Comparison of ENCODE assay signal across 9 cellular contexts in the genomic region with DNA sequence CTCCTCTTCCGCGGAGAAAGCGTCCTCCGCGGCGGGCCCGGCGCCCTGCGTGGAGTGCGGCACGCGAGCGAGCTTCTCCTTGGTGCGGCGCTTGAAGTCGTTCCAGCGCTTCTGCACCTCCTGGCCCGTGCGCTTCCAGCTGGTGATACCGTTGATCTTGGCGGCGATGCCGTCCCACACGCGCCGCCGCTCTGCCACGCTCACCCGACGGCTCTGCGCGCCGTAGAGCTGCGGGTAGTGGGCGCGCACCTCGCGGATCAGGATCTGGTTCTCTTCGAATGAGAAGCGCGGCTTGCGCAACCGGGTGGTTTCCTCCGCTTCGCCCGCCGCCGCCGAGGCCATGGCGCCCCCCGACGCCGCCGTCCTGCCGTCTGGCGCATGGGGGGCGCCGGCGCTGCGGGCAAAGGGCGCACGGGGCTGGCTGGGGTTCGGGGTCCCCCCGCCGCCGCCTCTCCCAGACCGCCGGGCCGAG. TPM values are rescaled to one million over a fixed set of nuclear protein-coding genes. Genes with fewer than 3 reads are reported as not detected.
DNase-seq lines count a peak whose midpoint lies in the region; ATAC-seq and TF ChIP-seq lines count a peak whose summit lies in the region.
"Had no signal": no experiment of that assay in that cellular context is flagged by ENCODE, and none has a peak within 500 bp of the region (broad histone marks: within the 10 kb centered on the region; RNA-seq: fewer than 3 reads in every experiment).

No MANE protein-coding gene starts in this region.

- no peaks in the 10 kb centered on the region for H3K27me3 ChIP-seq in OCI-LY1 (ENCODE audit: insufficient read depth, low read length)
- H3K27me3 ChIP-seq in thoracic aorta (replicated peaks; ENCODE audit: insufficient read depth) = no peaks in the 10 kb centered on the region

- no peak overlapping the region for H3K4me3 Mint-ChIP-seq in activated T-helper 1 cell treated with anti-CD3 and anti-CD28 coated beads, Interleukin-12 subunit alpha, Interleukin-12 subunit beta, Interleukin-2, Interleukin-4 antibody, amounts not matched to agents 30 ng/mL and 10 ng/mL and 1 ng/mL, durations not matched to agents 14 hours and 24 hours and 36 hours

- intact Hi-C loops in lower leg skin (cut with DNase I; ENCODE audit: low total_unique reads) = no loop called here
- intact Hi-C loops in activated T-helper 1 cell treated with anti-CD3 and anti-CD28 coated beads, Interleukin-12 subunit alpha, Interleukin-12 subunit beta, Interleukin-2, Interleukin-4 antibody, amounts not matched to agents 30 ng/mL and 10 ng/mL and 1 ng/mL, durations not matched to agents 14 hours and 24 hours and 36 hours (cut with micrococcal nuclease) = loop anchor here (5.0 kb wide), 2 partner anchors 116 to 724 kb away; a partner anchor contains a TSS

- TF ChIP-seq POLR2A in lower leg skin (IDR thresholded peaks at IDR 0.05) = no peak

- H3K9me3 ChIP-seq in OCI-LY1 (ENCODE audit: low read length) = no peaks in the 10 kb centered on the region
- H3K9me3 ChIP-seq in thoracic aorta = no peaks in the 10 kb centered on the region

- H3K27ac ChIP-seq in OCI-LY1 (ENCODE audit: low read depth, low read length, poor library complexity, severe bottlenecking) (no peak overlapping the region), caudate nucleus (ENCODE audit: low read depth, low read length) (peak overlapping the region; percentile 16), thoracic aorta (no peak overlapping the region)

- peaks cover 17% of the 10 kb centered on the region for H3K4me1 ChIP-seq in OCI-LY1 (ENCODE audit: insufficient read depth, low read length, severe bottlenecking)
- H3K4me1 ChIP-seq in thoracic aorta (ENCODE audit: control insufficient read depth in 1 of 2, low read depth in 2 of 2) = peaks cover 6 to 21% of the 10 kb centered on the region in 2 donors

- ATAC-seq in thoracic aorta (ENCODE audit: insufficient number of reproducible peaks, low FRiP score, low read depth) (no peak), GM19397 (IDR thresholded peaks at IDR 0.05; ENCODE audit: unreplicated experiment) (no peak), GM21723 (IDR thresholded peaks at IDR 0.05; ENCODE audit: unreplicated experiment) (no peak)

- H3K36me3 ChIP-seq in OCI-LY1 (ENCODE audit: insufficient read depth, low read length) (peaks cover 31% of the 10 kb centered on the region), thoracic aorta (peaks cover 13% of the 10 kb centered on the region)

- H3K4me2 ChIP-seq in OCI-LY1 (ENCODE audit: low read length) = peak overlapping the region; percentile 84

- H4K20me1 ChIP-seq in OCI-LY1 (ENCODE audit: insufficient read depth, low read length) = no peaks in the 10 kb centered on the region

- H2AFZ ChIP-seq in OCI-LY1 (ENCODE audit: low read length) = no peak overlapping the region

- H3K9me3 Mint-ChIP-seq in activated T-helper 1 cell treated with anti-CD3 and anti-CD28 coated beads, Interleukin-12 subunit alpha, Interleukin-12 subunit beta, Interleukin-2, Interleukin-4 antibody, amounts not matched to agents 30 ng/mL and 10 ng/mL and 1 ng/mL, durations not matched to agents 14 hours and 24 hours and 36 hours = no peaks in the 10 kb centered on the region

- H3K9me2 ChIP-seq in OCI-LY1 (ENCODE audit: low read depth, low read length) = no peaks in the 10 kb centered on the region

- H3K27me3 Mint-ChIP-seq in activated T-helper 1 cell treated with anti-CD3 and anti-CD28 coated beads, Interleukin-12 subunit alpha, Interleukin-12 subunit beta, Interleukin-2, Interleukin-4 antibody, amounts not matched to agents 30 ng/mL and 10 ng/mL and 1 ng/mL, durations not matched to agents 14 hours and 24 hours and 36 hours (ENCODE audit: insufficient read depth) = peaks cover 1% of the 10 kb centered on the region

- no peak overlapping the region for H3K27ac Mint-ChIP-seq in activated T-helper 1 cell treated with anti-CD3 and anti-CD28 coated beads, Interleukin-12 subunit alpha, Interleukin-12 subunit beta, Interleukin-2, Interleukin-4 antibody, amounts not matched to agents 30 ng/mL and 10 ng/mL and 1 ng/mL, durations not matched to agents 14 hours and 24 hours and 36 hours

- 1 to 5% methylated on average over 27 to 40 of the region's 69 CpGs for whole genome bisulfite sequencing in lower leg skin, 2 donors

- H3K4me1 Mint-ChIP-seq in activated T-helper 1 cell treated with anti-CD3 and anti-CD28 coated beads, Interleukin-12 subunit alpha, Interleukin-12 subunit beta, Interleukin-2, Interleukin-4 antibody, amounts not matched to agents 30 ng/mL and 10 ng/mL and 1 ng/mL, durations not matched to agents 14 hours and 24 hours and 36 hours (ENCODE audit: low read depth) = peaks cover 16% of the 10 kb centered on the region

- peaks cover 9% of the 10 kb centered on the region for H3K36me3 Mint-ChIP-seq in activated T-helper 1 cell treated with anti-CD3 and anti-CD28 coated beads, Interleukin-12 subunit alpha, Interleukin-12 subunit beta, Interleukin-2, Interleukin-4 antibody, amounts not matched to agents 30 ng/mL and 10 ng/mL and 1 ng/mL, durations not matched to agents 14 hours and 24 hours and 36 hours (ENCODE audit: low read depth)

- peak overlapping the region; percentile 91 for H3K9ac ChIP-seq in OCI-LY1 (ENCODE audit: low read length)

- no peaks in the 10 kb centered on the region for H3K79me2 ChIP-seq in OCI-LY1 (ENCODE audit: insufficient read depth, low read length)

- H3K4me3 ChIP-seq in OCI-LY1 (ENCODE audit: low read depth, low read length, poor library complexity, severe bottlenecking) (peak overlapping the region; percentile 96), lower leg skin (ENCODE audit: low read depth, poor library complexity, severe bottlenecking) (peak overlapping the region; percentile 45), thoracic aorta (peak overlapping the region; percentile 89)

- 0 out of 2 replicates have a peak, but pooled peaks have one; percentile 1 for TF ChIP-seq CTCF in GM12874 (IDR thresholded peaks at IDR 0.05; ENCODE audit: insufficient read depth, low read depth, low read length)
- no peak for TF ChIP-seq CTCF in OCI-LY1 (IDR thresholded peaks at IDR 0.05; ENCODE audit: low read length)
- TF ChIP-seq CTCF in lower leg skin (IDR thresholded peaks at IDR 0.05) = no peak
- no peak for TF ChIP-seq CTCF in thoracic aorta (IDR thresholded peaks at IDR 0.05)

- DNase-seq in caudate nucleus (lab: John Stamatoyannopoulos, UW) (peak in 3 of 61 donors; percentile 11 to 40 (median 30)), lower leg skin (ENCODE audit: low spot score in 2 of 2) (peak in 1 of 2 donors; percentile 90), thoracic aorta (ENCODE audit: low spot score) (no peak)
- DNase-seq in activated T-helper 1 cell treated with anti-CD3 and anti-CD28 coated beads, Interleukin-12 subunit alpha, Interleukin-12 subunit beta, Interleukin-2, Interleukin-4 antibody, amounts not matched to agents 30 ng/mL and 10 ng/mL and 1 ng/mL, durations not matched to agents 14 hours and 24 hours and 36 hours (ENCODE audit: low spot score) = no peak

- no peaks in the 10 kb centered on the region for H3F3A ChIP-seq in OCI-LY1 (ENCODE audit: insufficient read depth, low read length)

RNA-seq across cellular contexts. Expression of a gene that starts 0.9 kb away (rescaled TPM):
- total RNA-seq in lower leg skin (1 to 10 TPM; 2.0 to 8.0 (median 7.2) TPM), thoracic aorta (1 to 10 TPM; 6.1 to 8.8 TPM)
- 6.9 and 7.2 TPM in 2 replicates for total RNA-seq in activated T-helper 1 cell treated with anti-CD3 and anti-CD28 coated beads, Interleukin-12 subunit alpha, Interleukin-12 subunit beta, Interleukin-2, Interleukin-4 antibody, amounts not matched to agents 30 ng/mL and 10 ng/mL and 1 ng/mL, durations not matched to agents 14 hours and 24 hours and 36 hours

RNA-seq across cellular contexts. Expression of a gene that starts 13.1 kb away (rescaled TPM):
- not detected for total RNA-seq in lower leg skin
- total RNA-seq in thoracic aorta = not detected
- total RNA-seq in activated T-helper 1 cell treated with anti-CD3 and anti-CD28 coated beads, Interleukin-12 subunit alpha, Interleukin-12 subunit beta, Interleukin-2, Interleukin-4 antibody, amounts not matched to agents 30 ng/mL and 10 ng/mL and 1 ng/mL, durations not matched to agents 14 hours and 24 hours and 36 hours = not detected in 2 replicates
- total RNA-seq: activated CD8-positive, alpha-beta memory T cell treated with anti-CD3 and anti-CD28 coated beads for 36 hours had no signal

RNA-seq across cellular contexts. Expression of a gene that starts 15.5 kb away (rescaled TPM):
- total RNA-seq in lower leg skin = 10 to 100 TPM; 38.9 to 44.0 (median 42.8) TPM
- 10 to 100 TPM; 25.0 to 25.5 TPM for total RNA-seq in thoracic aorta
- 20.9 and 21.5 TPM in 2 replicates for total RNA-seq in activated T-helper 1 cell treated with anti-CD3 and anti-CD28 coated beads, Interleukin-12 subunit alpha, Interleukin-12 subunit beta, Interleukin-2, Interleukin-4 antibody, amounts not matched to agents 30 ng/mL and 10 ng/mL and 1 ng/mL, durations not matched to agents 14 hours and 24 hours and 36 hours

RNA-seq across cellular contexts. Expression of a gene that starts 37.3 kb away (rescaled TPM):
- total RNA-seq in lower leg skin (under 1 TPM in 1 of 4 donors, not detected in 3; 0.12 TPM), thoracic aorta (not detected)
- 0.27 and 0.34 TPM in 2 replicates for total RNA-seq in activated T-helper 1 cell treated with anti-CD3 and anti-CD28 coated beads, Interleukin-12 subunit alpha, Interleukin-12 subunit beta, Interleukin-2, Interleukin-4 antibody, amounts not matched to agents 30 ng/mL and 10 ng/mL and 1 ng/mL, durations not matched to agents 14 hours and 24 hours and 36 hours

RNA-seq across cellular contexts. Expression of a gene that starts 38.5 kb away (rescaled TPM):
- total RNA-seq in lower leg skin (10 to 100 TPM; 30.3 to 62.8 (median 46.6) TPM), thoracic aorta (10 to 100 TPM; 48.8 to 84.7 TPM)
- total RNA-seq in activated T-helper 1 cell treated with anti-CD3 and anti-CD28 coated beads, Interleukin-12 subunit alpha, Interleukin-12 subunit beta, Interleukin-2, Interleukin-4 antibody, amounts not matched to agents 30 ng/mL and 10 ng/mL and 1 ng/mL, durations not matched to agents 14 hours and 24 hours and 36 hours = 118 and 120 TPM in 2 replicates

Comparison
In these comparisons a context has a peak if more than half of its experiments do, and no peak if none do; other contexts are left out.
1. H3K4me3 ChIP-seq: peak in every context shown above with its lines; median percentile 96 in OCI-LY1; 89 in thoracic aorta; 45 in lower leg skin.